38 cellular contexts compared by ENCODE assay signal in the genomic region with DNA sequence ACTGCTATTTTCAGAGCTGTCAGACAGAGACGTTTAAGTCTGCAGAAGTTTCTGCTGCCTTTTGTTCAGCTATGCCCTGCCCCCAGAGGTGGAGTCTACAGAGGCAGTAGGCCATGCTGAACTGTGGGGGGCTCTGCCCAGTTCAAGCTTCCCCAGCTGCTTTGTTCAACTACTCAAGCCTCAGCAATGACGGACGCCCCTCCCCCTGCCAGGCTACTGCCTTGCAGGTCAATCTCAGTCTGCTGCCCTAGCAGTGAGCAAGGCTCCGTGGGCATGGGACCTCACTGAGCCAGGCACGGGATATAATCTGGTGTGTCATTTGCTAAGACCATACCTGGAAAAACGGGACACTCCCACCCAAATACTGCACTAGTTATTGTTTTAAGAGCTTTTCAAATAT.
"Had no signal": no experiment of that assay in that cellular context is flagged by ENCODE, and none has a peak within 500 bp of the region (broad histone marks: within the 10 kb centered on the region; RNA-seq: fewer than 3 reads in every experiment).

No MANE protein-coding gene starts in this region.

- H3K27ac ChIP-seq: ascending aorta, cardiac muscle cell, PC-9, RWPE1, VCaP had no signal

- H3K4me1 ChIP-seq: ascending aorta had no signal

- H3K4me1 Mint-ChIP-seq: activated CD4-positive, alpha-beta memory T cell treated with anti-CD3 and anti-CD28 coated beads, Interleukin-2, amount 10 ng/mL, durations not matched to agents 7 days and 5 days; activated CD8-positive, alpha-beta memory T cell treated with anti-CD3 and anti-CD28 coated beads, Interleukin-2, amount 10 ng/mL, durations not matched to agents 7 days and 5 days; activated naive CD8-positive, alpha-beta T cell treated with anti-CD3 and anti-CD28 coated beads for 36 hours; activated T-helper 17 cell treated with anti-CD3 and anti-CD28 coated beads, Interleukin-2, amount 50 U/mL, for 72 hours; central memory CD8-positive, alpha-beta T cell had no signal

- ATAC-seq: activated CD8-positive, alpha-beta memory T cell treated with anti-CD3 and anti-CD28 coated beads, Interleukin-2, amount 10 ng/mL, durations not matched to agents 7 days and 5 days; activated T-cell treated with anti-CD3 and anti-CD28 coated beads, Interleukin-2, amount 50 U/mL, for 72 hours; activated T-helper 17 cell treated with anti-CD3 and anti-CD28 coated beads, Interleukin-2, amount 50 U/mL, for 72 hours; Right ventricle myocardium inferior had no signal

- H3K36me3 Mint-ChIP-seq: activated CD8-positive, alpha-beta memory T cell treated with anti-CD3 and anti-CD28 coated beads, Interleukin-2, amount 10 ng/mL, durations not matched to agents 7 days and 5 days; activated naive CD8-positive, alpha-beta T cell treated with anti-CD3 and anti-CD28 coated beads for 36 hours had no signal

- H3K27ac Mint-ChIP-seq: activated CD4-positive, alpha-beta memory T cell treated with anti-CD3 and anti-CD28 coated beads, Interleukin-2, amount 10 ng/mL, durations not matched to agents 7 days and 5 days; activated CD8-positive, alpha-beta memory T cell treated with anti-CD3 and anti-CD28 coated beads, Interleukin-2, amount 10 ng/mL, durations not matched to agents 7 days and 5 days; activated naive CD8-positive, alpha-beta T cell treated with anti-CD3 and anti-CD28 coated beads for 36 hours; activated T-cell treated with anti-CD3 and anti-CD28 coated beads, Interleukin-2, amount 50 U/mL, for 72 hours; activated T-helper 17 cell treated with anti-CD3 and anti-CD28 coated beads, Interleukin-2, amount 50 U/mL, for 72 hours had no signal

- H3K36me3 ChIP-seq: ascending aorta, cardiac muscle cell, MG63 had no signal

- H3K4me3 ChIP-seq: ascending aorta, cardiac muscle cell, MG63, PC-9 had no signal

- FAIRE-seq: RCC 7860 had no signal

- H3K4me3 Mint-ChIP-seq: activated CD4-positive, alpha-beta memory T cell treated with anti-CD3 and anti-CD28 coated beads, Interleukin-2, amount 10 ng/mL, durations not matched to agents 7 days and 5 days; activated CD8-positive, alpha-beta memory T cell treated with anti-CD3 and anti-CD28 coated beads, Interleukin-2, amount 10 ng/mL, durations not matched to agents 7 days and 5 days; activated naive CD8-positive, alpha-beta T cell treated with anti-CD3 and anti-CD28 coated beads for 36 hours; activated T-cell treated with anti-CD3 and anti-CD28 coated beads, Interleukin-2, amount 50 U/mL, for 72 hours; activated T-helper 17 cell treated with anti-CD3 and anti-CD28 coated beads, Interleukin-2, amount 50 U/mL, for 72 hours; central memory CD8-positive, alpha-beta T cell had no signal

- H2AFZ ChIP-seq: PC-9 had no signal

- H3K27me3 ChIP-seq: ascending aorta, cardiac muscle cell, MG63 had no signal

- H3K27me3 Mint-ChIP-seq: activated CD4-positive, alpha-beta memory T cell treated with anti-CD3 and anti-CD28 coated beads, Interleukin-2, amount 10 ng/mL, durations not matched to agents 7 days and 5 days; activated CD8-positive, alpha-beta memory T cell treated with anti-CD3 and anti-CD28 coated beads, Interleukin-2, amount 10 ng/mL, durations not matched to agents 7 days and 5 days; activated naive CD8-positive, alpha-beta T cell treated with anti-CD3 and anti-CD28 coated beads for 36 hours; activated T-helper 17 cell treated with anti-CD3 and anti-CD28 coated beads, Interleukin-2, amount 50 U/mL, for 72 hours; central memory CD8-positive, alpha-beta T cell had no signal

- H3K9me3 ChIP-seq: ascending aorta, MG63 had no signal

- H3K4me2 ChIP-seq: PC-9 had no signal

- DNase-seq: activated CD4-positive, alpha-beta memory T cell treated with anti-CD3 and anti-CD28 coated beads, Interleukin-2, amount 10 ng/mL, durations not matched to agents 7 days and 5 days; activated CD4-positive, alpha-beta T cell treated with anti-CD3 and anti-CD28 coated beads for 1 hour; activated CD4-positive, alpha-beta T cell treated with anti-CD3 and anti-CD28 coated beads for 48 hours; activated CD4-positive, CD25-positive, alpha-beta regulatory T cell; activated CD8-positive, alpha-beta memory T cell treated with anti-CD3 and anti-CD28 coated beads for 24 hours; activated CD8-positive, alpha-beta memory T cell treated with anti-CD3 and anti-CD28 coated beads, Interleukin-2, amount 10 ng/mL, durations not matched to agents 7 days and 5 days; activated CD8-positive, alpha-beta memory T cell treated with anti-CD3 and anti-CD28 coated beads, Interleukin-2, amount 50 U/mL, for 48 hours; activated effector memory CD4-positive, alpha-beta T cell treated with anti-CD3 and anti-CD28 coated beads, Interleukin-2, amount 50 U/mL, for 16 hours; activated naive CD4-positive, alpha-beta T cell; activated naive CD4-positive, alpha-beta T cell treated with anti-CD3 and anti-CD28 coated beads, Interleukin-2, amount 50 U/mL, for 16 hours; activated naive CD8-positive, alpha-beta T cell treated with anti-CD3 and anti-CD28 coated beads for 36 hours; activated T-cell treated with anti-CD3 and anti-CD28 coated beads, Interleukin-2, amount 50 U/mL, for 72 hours; amniotic stem cell; Kasumi-1; MG63; NCI-H1092; NCI-H1436 treated with DMSO at 0.1 percent for 48 hours; NCI-H1694 treated with DMSO at 0.1 percent for 48 hours; NCI-H2029 treated with DMSO at 0.1 percent for 48 hours; NCI-H2107; NCI-H2171; NCI-H510A; NCI-H526; NCI-H748 treated with DMSO at 0.1 percent for 48 hours; NK-92 treated with Interleukin-12 subunit alpha and Interleukin-12 subunit beta, amount 100 ng/mL, for 24 hours; PC-9; SW 1271; T-helper 1 cell; T-helper 2 cell; T-helper 9 cell had no signal
